Comparison of ENCODE assay signal across 9 cellular contexts in genomic region chr6:157460182-157460999, GRCh38.
A peak's percentile ranks its signal among the peaks of the same experiment; 100 is the strongest.
DNase-seq lines count a peak whose midpoint lies in the region; ATAC-seq and TF ChIP-seq lines count a peak whose summit lies in the region.
"Had no signal": no experiment of that assay in that cellular context is flagged by ENCODE, and none has a peak within 500 bp of the region (broad histone marks: within the 10 kb centered on the region; RNA-seq: fewer than 3 reads in every experiment).

No MANE protein-coding gene starts in this region.

- DNase-seq in CD8-positive, alpha-beta memory T cell: no peak
- DNase-seq in fibroblast of pulmonary artery (ENCODE audit: low read depth) (peak; percentile 10), KG1 (lab: John Stamatoyannopoulos, UW) (no peak), NCI-H526 (lab: John Stamatoyannopoulos, UW) (no peak), left colon (no peak), aorta (no peak)

- H3K36me3 Mint-ChIP-seq in CD8-positive, alpha-beta memory T cell: peaks cover 0 to 4% (median 0%) of the 10 kb centered on the region in 3 donors

- peaks cover 19 to 27% (median 24%) of the 10 kb centered on the region in 3 donors for H3K4me1 Mint-ChIP-seq in CD8-positive, alpha-beta memory T cell

- H3K27ac ChIP-seq in CD8-positive, alpha-beta memory T cell (ENCODE audit: low read depth, low read length): no peak overlapping the region
- no peak overlapping the region for H3K27ac ChIP-seq in aorta (ENCODE audit: low read depth in 1 of 2, low read length in 2 of 2)

- TF ChIP-seq CTCF in fibroblast of pulmonary artery (IDR thresholded peaks at IDR 0.05; ENCODE audit: low read length, missing control alignments): no peak

- POLR2A ChIA-PET in CD8-positive, alpha-beta memory T cell (lab: Charles Lee): interaction anchor here (0.7 kb wide), 1 partner anchor 15 kb away, joined by 3 read pairs; no protein-coding TSS in a partner anchor

- CTCF ChIA-PET in CD8-positive, alpha-beta memory T cell (lab: Charles Lee): no interaction called here

- H3K9me3 ChIP-seq in CD8-positive, alpha-beta memory T cell (ENCODE audit: low read length): no peaks in the 10 kb centered on the region
- no peaks in the 10 kb centered on the region for H3K9me3 ChIP-seq in aorta (ENCODE audit: control insufficient read depth, low read length)

- peak; percentile 3 for ATAC-seq in GM18909 (IDR thresholded peaks at IDR 0.05; ENCODE audit: poor library complexity, unreplicated experiment)
- ATAC-seq in HG03280 (IDR thresholded peaks at IDR 0.05; ENCODE audit: unreplicated experiment): peak; percentile 4
- ATAC-seq in left colon: no peak
- ATAC-seq in aorta (ENCODE audit: low FRiP score): no peak

- no peaks in the 10 kb centered on the region for H3K36me3 ChIP-seq in CD8-positive, alpha-beta memory T cell (ENCODE audit: insufficient read depth, low read length)
- no peaks in the 10 kb centered on the region for H3K36me3 ChIP-seq in aorta (ENCODE audit: control insufficient read depth in 1 of 2, insufficient read depth in 2 of 2, low read length in 1 of 2)

- peaks cover 0 to 1% of the 10 kb centered on the region in 2 donors for H3K27me3 Mint-ChIP-seq in CD8-positive, alpha-beta memory T cell
- H3K27me3 Mint-ChIP-seq: dendritic cell treated with granulocyte-macrophage colony-stimulating factor and Interleukin-4, amounts not matched to agents 40 ng/mL and 50 ng/mL, for 4 days had no signal

- H3K27ac Mint-ChIP-seq in CD8-positive, alpha-beta memory T cell: peak overlapping the region in 5 of 8 donors; percentile 18 to 90 (median 54)
- H3K27ac Mint-ChIP-seq: dendritic cell treated with granulocyte-macrophage colony-stimulating factor and Interleukin-4, amounts not matched to agents 40 ng/mL and 50 ng/mL, for 4 days had no signal

- H3K4me3 ChIP-seq in CD8-positive, alpha-beta memory T cell (ENCODE audit: low read length): no peak overlapping the region
- no peak overlapping the region for H3K4me3 ChIP-seq in fibroblast of pulmonary artery (replicated peaks; ENCODE audit: low read depth, low read length)
- H3K4me3 ChIP-seq in aorta (ENCODE audit: low read length in 2 of 2): no peak overlapping the region

- H3K9me3 Mint-ChIP-seq in CD8-positive, alpha-beta memory T cell: no peaks in the 10 kb centered on the region
- H3K9me3 Mint-ChIP-seq: dendritic cell treated with granulocyte-macrophage colony-stimulating factor and Interleukin-4, amounts not matched to agents 40 ng/mL and 50 ng/mL, for 4 days had no signal

- intact Hi-C loops in left colon (cut with DNase I, micrococcal nuclease): no loop called here
- intact Hi-C loops in aorta (cut with DNase I): no loop called here

- H3K4me1 ChIP-seq in CD8-positive, alpha-beta memory T cell (ENCODE audit: insufficient read depth, low read length): peaks cover 18% of the 10 kb centered on the region
- H3K4me1 ChIP-seq in aorta (ENCODE audit: control insufficient read depth in 1 of 2, insufficient read depth in 2 of 2, low read length in 2 of 2): no peaks in the 10 kb centered on the region

- no peaks in the 10 kb centered on the region for H3K27me3 ChIP-seq in CD8-positive, alpha-beta memory T cell (ENCODE audit: insufficient read depth, low read length, poor library complexity, severe bottlenecking)
- H3K27me3 ChIP-seq in aorta (ENCODE audit: control insufficient read depth in 1 of 2, insufficient read depth in 2 of 2, low read length in 1 of 2): no peaks in the 10 kb centered on the region

- 64 to 67% methylated on average over 9 of the region's 9 CpGs for WGBS in aorta, 2 donors

- peak overlapping the region in 3 of 7 donors; percentile 7 to 38 (median 29) for H3K4me3 Mint-ChIP-seq in CD8-positive, alpha-beta memory T cell
- H3K4me3 Mint-ChIP-seq: dendritic cell treated with granulocyte-macrophage colony-stimulating factor and Interleukin-4, amounts not matched to agents 40 ng/mL and 50 ng/mL, for 4 days had no signal

Comparison
In these comparisons a context has a peak if more than half of its experiments do, and no peak if none do; other contexts are left out.
1. ATAC-seq: peak in GM18909 (single experiment) and HG03280 (single experiment); none in left colon (single experiment) and aorta (single experiment).